ENCODE assay signal across 8 cellular contexts in the genomic region with DNA sequence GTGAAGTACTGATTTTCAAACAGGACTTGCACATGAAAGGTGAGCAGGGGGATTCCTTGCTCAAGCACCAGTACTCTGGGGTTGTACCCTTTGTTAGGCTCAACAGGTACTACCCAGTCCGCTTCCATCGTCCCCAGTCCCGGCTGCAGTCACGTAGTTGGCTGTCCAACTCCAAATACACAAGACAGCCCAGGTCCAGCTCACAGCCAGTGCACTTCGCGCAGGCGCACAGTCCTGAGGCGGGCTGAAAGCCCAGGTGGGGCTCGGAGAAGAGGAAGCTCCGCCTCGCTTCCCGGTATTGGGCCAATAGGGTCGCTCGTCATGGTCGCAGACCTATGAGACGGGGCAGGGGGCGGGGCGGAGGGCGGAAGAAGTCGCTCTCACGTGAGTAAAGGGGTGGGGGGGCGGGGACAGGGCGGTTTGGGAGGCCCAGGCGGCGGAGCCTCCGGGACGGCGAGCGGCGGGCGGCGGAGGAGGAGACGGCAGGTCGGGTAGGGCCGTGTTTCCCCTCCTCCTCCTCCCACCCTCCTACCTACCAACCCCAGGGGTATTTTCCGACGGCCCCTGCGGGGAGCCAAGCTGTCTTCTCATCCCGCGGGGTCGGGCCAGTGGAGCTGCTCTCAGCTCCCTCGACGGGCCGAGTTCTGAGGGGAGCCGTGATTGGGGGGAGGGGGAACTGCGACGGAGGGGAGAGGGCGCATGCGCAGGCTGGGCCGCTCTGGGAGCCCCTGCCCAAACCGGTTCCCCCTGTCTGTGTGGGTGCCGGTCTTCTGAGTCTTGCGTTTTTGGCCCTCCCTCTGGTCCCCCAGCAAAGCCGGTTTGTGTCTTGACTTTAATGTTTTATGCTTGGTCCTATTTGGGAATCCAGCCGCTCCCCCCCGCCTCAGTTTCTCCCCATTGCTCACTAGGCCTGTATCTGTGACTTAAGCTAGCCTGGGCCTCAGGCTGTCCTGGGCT. TPM values are rescaled to one million over a fixed set of nuclear protein-coding genes. Genes with fewer than 3 reads are reported as not detected.
DNase-seq lines count a peak whose midpoint lies in the region; ATAC-seq and TF ChIP-seq lines count a peak whose summit lies in the region.

A gene (plus strand): TSS at position 418 of the 957 bp plus-strand sequence. CDS start 16,040 bp downstream, outside the sequence.

- H3K18ac ChIP-seq in IMR-90 (ENCODE audit: low read depth, low read length), result peak within 1 kb of the TSS; percentile 42

- H2BK120ac ChIP-seq in IMR-90 (ENCODE audit: low read depth, low read length), result 0 out of 2 replicates have a peak within 1 kb of the TSS, but pooled peaks have one; percentile 9

- H3K56ac ChIP-seq in IMR-90 (ENCODE audit: extremely low read depth, insufficient read depth, low read length), result peak within 1 kb of the TSS; percentile 79

- peak within 1 kb of the TSS; percentile 96 for H4K5ac ChIP-seq in IMR-90 (ENCODE audit: low read depth, low read length)

- H3K36me3 ChIP-seq in IMR-90 (ENCODE audit: control insufficient read depth, insufficient read depth, low read length) (peaks cover 14% of the 10 kb centered on the region), mucosa of descending colon (ENCODE audit: low read depth) (no peaks in the 10 kb centered on the region)

- CTCF ChIA-PET in IMR-90 (lab: Yijun Ruan, JAX), result no interaction called here

- dilution Hi-C loops in IMR-90 (cut with HindIII; ENCODE audit: low sequenced_read_pairs, unreplicated experiment), result no loop called here

- no peaks in the 10 kb centered on the region for H3K9me1 ChIP-seq in IMR-90 (ENCODE audit: insufficient read depth, low read length)

- peaks cover 11 to 39% of the 10 kb centered on the region in 2 experiments for H3K79me1 ChIP-seq in IMR-90 (ENCODE audit: low read depth in 1 of 2, low read length in 2 of 2)

- peak within 1 kb of the TSS; percentile 97 for H2AFZ ChIP-seq in IMR-90 (replicated peaks; ENCODE audit: low read length, poor library complexity)

- peak within 1 kb of the TSS; percentile 61 for H4K91ac ChIP-seq in IMR-90 (ENCODE audit: insufficient read depth, low read depth, low read length)

- peak; percentile 79 for TF ChIP-seq POLR2A in IMR-90 (IDR thresholded peaks at IDR 0.05; ENCODE audit: low read depth, low read length)

- peak within 1 kb of the TSS; percentile 92 for H3K4me3 ChIP-seq in IMR-90 (ENCODE audit: insufficient read depth, low read depth, low read length)
- peak within 1 kb of the TSS; percentile 56 for H3K4me3 ChIP-seq in mucosa of descending colon

- H3K9me3 ChIP-seq in IMR-90 (ENCODE audit: control insufficient read depth, insufficient read depth, low read length) (no peaks in the 10 kb centered on the region), mucosa of descending colon (no peaks in the 10 kb centered on the region)

- H3K14ac ChIP-seq in IMR-90 (replicated peaks; ENCODE audit: low read depth, low read length), result peak within 1 kb of the TSS; percentile 66

- H3K27ac ChIP-seq in IMR-90 (ENCODE audit: insufficient read depth, low read length), result peak within 1 kb of the TSS; percentile 90
- peak within 1 kb of the TSS; percentile 86 for H3K27ac ChIP-seq in epithelial cell of prostate

- no peaks in the 10 kb centered on the region for H3K27me3 ChIP-seq in IMR-90 (ENCODE audit: control insufficient read depth, insufficient read depth, low read length)

- peak; percentile 99 for DNase-seq in DMS 273 (lab: John Stamatoyannopoulos, UW; ENCODE audit: unreplicated experiment)
- DNase-seq in IMR-90, result peak; percentile 97
- peak; percentile 99 for DNase-seq in OCI-M1 (lab: John Stamatoyannopoulos, UW)
- DNase-seq in activated T-cell treated with anti-CD3 and anti-CD28 coated beads for 4 hours, result peak; percentile 98
- peak; percentile 92 for DNase-seq in epithelial cell of prostate (ENCODE audit: low read depth, low spot score)
- peak; percentile 99 to 100 (median 99) for DNase-seq in mucosa of descending colon
- peak; percentile 99 for DNase-seq in stimulated activated CD8-positive, alpha-beta memory T cell treated with anti-CD3 and anti-CD28 coated beads, Interleukin-4, amount 100 ng/mL, for 24 hours (ENCODE audit: low read depth)

- TF ChIP-seq RAD21 in IMR-90 (IDR thresholded peaks at IDR 0.05; ENCODE audit: low read length), result no peak

- peak within 1 kb of the TSS; percentile 85 for H3K9ac ChIP-seq in IMR-90 (ENCODE audit: low read depth, low read length)

- peak; percentile 95 for ATAC-seq in GM21528 (IDR thresholded peaks at IDR 0.05; ENCODE audit: low FRiP score, unreplicated experiment)
- peak; percentile 98 for ATAC-seq in IMR-90 (ENCODE audit: low read depth)
- ATAC-seq in mucosa of descending colon, result peak; percentile 97

- in situ Hi-C loops in IMR-90 (cut with MboI; ENCODE audit: low sequenced_read_pairs), result no loop called here

- H2BK5ac ChIP-seq in IMR-90 (ENCODE audit: low read depth, low read length, poor library complexity, severe bottlenecking), result peak within 1 kb of the TSS; percentile 83

- H2AK9ac ChIP-seq in IMR-90 (replicated peaks; ENCODE audit: low read depth, low read length, poor library complexity), result peak within 1 kb of the TSS; percentile 93

- H2BK20ac ChIP-seq in IMR-90 (ENCODE audit: low read depth, low read length), result peak within 1 kb of the TSS; percentile 2; the same call in 1 of the 2 replicates

- H3K23ac ChIP-seq in IMR-90 (ENCODE audit: low read depth, low read length), result peak within 1 kb of the TSS; percentile 80

- H4K8ac ChIP-seq in IMR-90 (ENCODE audit: low read depth in 2 of 2, low read length in 2 of 2), result peak within 1 kb of the TSS; percentile 89 to 98

- peaks cover 15% of the 10 kb centered on the region; the same call in 1 of the 2 replicates for H4K20me1 ChIP-seq in IMR-90 (ENCODE audit: insufficient read depth, low read length)

- POLR2A ChIA-PET in IMR-90 (lab: Charles Lee; ENCODE audit: unreplicated experiment), result interaction anchor here (0.7 to 1.1 kb wide), 4 partner anchors 10 to 31 kb away, joined by 3 to 5 read pairs (median 4); a partner anchor contains a TSS

- H3K4me1 ChIP-seq in IMR-90 (ENCODE audit: control insufficient read depth, insufficient read depth, low read length) (peaks cover 5% of the 10 kb centered on the region), mucosa of descending colon (ENCODE audit: low read depth) (peaks cover 25% of the 10 kb centered on the region)

- H3K4ac ChIP-seq in IMR-90 (ENCODE audit: low read depth, low read length), result peak within 1 kb of the TSS; percentile 73

- BruUV-seq in IMR-90 (replicated peaks; lab: Mats Ljungman, UMichigan), result no TSS peak

- intact Hi-C loops in IMR-90 (cut with micrococcal nuclease), result loop anchor here (1.0 to 2.0 kb wide), 2 partner anchors 10 to 36 kb away; a partner anchor contains a TSS
- intact Hi-C loops in mucosa of descending colon (cut with DNase I, micrococcal nuclease), result no loop called here

- peak within 1 kb of the TSS; percentile 88 for H2AK5ac ChIP-seq in IMR-90 (ENCODE audit: low read depth, low read length)

- 0% methylated on average over 2 of the region's 56 CpGs; no CpG with 5 or more reads in 1 of the 2 experiments for WGBS in IMR-90 (ENCODE audit: extremely low coverage in 2 of 2, insufficient read length in 1 of 2), 2 experiments

- TF ChIP-seq CTCF in IMR-90 (conservative IDR thresholded peaks at IDR 0.05; ENCODE audit: low read depth, low read length) (no peak), mucosa of descending colon (IDR thresholded peaks at IDR 0.05) (no peak)

- peak within 1 kb of the TSS; percentile 98 for H3K4me2 ChIP-seq in IMR-90 (ENCODE audit: low read depth, low read length)

- no peak within 1 kb of the TSS for H2BK15ac ChIP-seq in IMR-90 (ENCODE audit: low read depth, low read length)

TF ChIP-seq in IMR-90, 13 proteins besides CTCF, POLR2A, EP300 and RAD21:
- TF ChIP-seq RFX5 (IDR thresholded peaks at IDR 0.05; ENCODE audit: low read depth, low read length) (no peak), NFE2L2 (IDR thresholded peaks at IDR 0.05; ENCODE audit: low read depth, low read length) (no peak), MAZ (IDR thresholded peaks at IDR 0.05; ENCODE audit: borderline replicate concordance, low read depth, low read length) (peak; percentile 16; the same call in 1 of the 2 replicates), MXI1 (IDR thresholded peaks at IDR 0.05; ENCODE audit: borderline replicate concordance, low read depth, low read length) (no peak), FOS (IDR thresholded peaks at IDR 0.05; ENCODE audit: low read depth, low read length) (no peak), SMC3 (IDR thresholded peaks at IDR 0.05; ENCODE audit: low read depth, low read length) (no peak), BHLHE40 (IDR thresholded peaks at IDR 0.05; ENCODE audit: low read depth, low read length) (peak; percentile 85), CEBPB (IDR thresholded peaks at IDR 0.05; ENCODE audit: low read depth, low read length) (no peak)
- TF ChIP-seq, protein P1, sequence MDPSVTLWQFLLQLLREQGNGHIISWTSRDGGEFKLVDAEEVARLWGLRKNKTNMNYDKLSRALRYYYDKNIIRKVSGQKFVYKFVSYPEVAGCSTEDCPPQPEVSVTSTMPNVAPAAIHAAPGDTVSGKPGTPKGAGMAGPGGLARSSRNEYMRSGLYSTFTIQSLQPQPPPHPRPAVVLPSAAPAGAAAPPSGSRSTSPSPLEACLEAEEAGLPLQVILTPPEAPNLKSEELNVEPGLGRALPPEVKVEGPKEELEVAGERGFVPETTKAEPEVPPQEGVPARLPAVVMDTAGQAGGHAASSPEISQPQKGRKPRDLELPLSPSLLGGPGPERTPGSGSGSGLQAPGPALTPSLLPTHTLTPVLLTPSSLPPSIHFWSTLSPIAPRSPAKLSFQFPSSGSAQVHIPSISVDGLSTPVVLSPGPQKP (IDR thresholded peaks at IDR 0.05; ENCODE audit: borderline replicate concordance, low read depth, low read length), result no peak
- TF ChIP-seq, protein P2, sequence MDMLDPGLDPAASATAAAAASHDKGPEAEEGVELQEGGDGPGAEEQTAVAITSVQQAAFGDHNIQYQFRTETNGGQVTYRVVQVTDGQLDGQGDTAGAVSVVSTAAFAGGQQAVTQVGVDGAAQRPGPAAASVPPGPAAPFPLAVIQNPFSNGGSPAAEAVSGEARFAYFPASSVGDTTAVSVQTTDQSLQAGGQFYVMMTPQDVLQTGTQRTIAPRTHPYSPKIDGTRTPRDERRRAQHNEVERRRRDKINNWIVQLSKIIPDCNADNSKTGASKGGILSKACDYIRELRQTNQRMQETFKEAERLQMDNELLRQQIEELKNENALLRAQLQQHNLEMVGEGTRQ (IDR thresholded peaks at IDR 0.05; ENCODE audit: low read depth, low read length), result no peak; the same call in 1 of the 2 replicates

RNA-seq across cellular contexts. Expression of the gene that starts here (rescaled TPM):
- 39.7 and 53.9 TPM in 2 replicates for total RNA-seq in IMR-90 (2012; rRNA removed)
- polyA plus RNA-seq in IMR-90 (2012; rRNA removed), result 17.2 and 20.0 TPM in 2 replicates
- polyA plus RNA-seq in IMR-90 (2012; cell fraction: cytosol; rRNA removed), result 5.0 and 6.2 TPM in 2 replicates
- 6.5 and 27.2 TPM in 2 replicates for polyA plus RNA-seq in IMR-90 (2012; cell fraction: nucleus; rRNA removed; ENCODE audit: low replicate concordance)
- total RNA-seq in mucosa of descending colon, result 100 to 1,000 TPM in 1 of 3 donors, 10 to 100 TPM in 2; 54.5 to 130 (median 55.9) TPM

Comparison
In these comparisons a context has a peak if more than half of its experiments do, and no peak if none do; other contexts are left out.
1. Peak in every context shown above with its lines: DNase-seq, ATAC-seq, H3K4me3 ChIP-seq and H3K27ac ChIP-seq.